Comparison of ENCODE assay signal across 8 cellular contexts in the genomic region with DNA sequence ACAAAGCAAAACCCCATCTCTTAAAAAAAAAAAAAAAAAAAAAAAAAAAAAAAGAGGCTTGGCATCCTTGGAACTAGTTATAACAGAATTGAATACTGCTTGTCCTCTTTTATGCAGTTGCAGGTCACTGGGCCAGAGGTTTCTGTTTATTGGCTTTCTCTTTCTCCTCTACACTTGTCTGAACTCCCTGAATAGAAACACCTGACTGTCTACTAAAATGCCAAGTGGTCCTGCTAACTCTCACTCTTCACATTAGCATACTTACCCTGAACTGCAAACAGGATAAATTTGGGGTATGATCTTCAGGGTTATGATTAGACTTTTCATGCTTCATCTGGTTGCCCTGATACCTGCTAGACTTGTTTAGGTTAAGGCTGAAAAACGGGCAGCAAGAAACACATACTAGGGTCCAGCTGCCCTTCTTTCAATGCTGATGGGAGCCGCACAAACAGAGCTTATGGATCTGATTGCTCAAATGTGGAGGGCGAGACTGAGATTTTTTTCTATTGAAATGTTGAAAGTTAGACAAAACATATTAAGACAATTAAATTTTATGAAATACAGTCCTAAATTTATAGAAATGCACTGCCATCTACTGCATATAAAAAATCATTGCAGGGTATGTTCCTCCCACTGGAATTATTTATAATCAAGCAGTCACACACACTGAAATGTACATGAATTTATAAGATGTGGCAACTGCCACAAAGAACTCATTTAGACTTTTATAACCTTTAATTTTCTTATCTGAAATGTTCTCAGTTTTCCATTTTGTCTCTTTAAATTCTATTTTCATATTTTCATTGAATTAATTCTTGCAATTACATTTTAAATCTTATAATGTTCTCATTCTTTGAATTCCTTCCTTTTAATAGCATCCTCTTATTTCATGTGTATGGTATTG. TPM values are rescaled to one million over a fixed set of nuclear protein-coding genes. Genes with fewer than 3 reads are reported as not detected.
DNase-seq lines count a peak whose midpoint lies in the region; ATAC-seq, FAIRE-seq and TF ChIP-seq lines count a peak whose summit lies in the region.

No MANE protein-coding gene starts in this region.

- no peaks in the 10 kb centered on the region for H3K9me3 ChIP-seq in testis

- no peak for ATAC-seq in HG02642 (IDR thresholded peaks at IDR 0.05; ENCODE audit: poor library complexity, unreplicated experiment)
- no peak for ATAC-seq in GM19463 (IDR thresholded peaks at IDR 0.05; ENCODE audit: unreplicated experiment)

- peak; percentile 9 for DNase-seq in NOMO-1 treated with DMSO at 0.1 percent for 48 hours (lab: John Stamatoyannopoulos, UW; ENCODE audit: unreplicated experiment)
- DNase-seq in NOMO-1 treated with dmso at 0.1 percent for 144 hours (lab: John Stamatoyannopoulos, UW; ENCODE audit: unreplicated experiment) = no peak
- peak; percentile 8 for DNase-seq in RCC 7860 (ENCODE audit: low spot score)
- peak; percentile 79 for DNase-seq in fibroblast of the aortic adventitia (ENCODE audit: low read depth)
- DNase-seq in testis = no peak
- no peak for DNase-seq in SKM-1 treated with dmso at 0.1 percent for 144 hours (lab: John Stamatoyannopoulos, UW; ENCODE audit: unreplicated experiment)

- TF ChIP-seq POLR2A in testis (IDR thresholded peaks at IDR 0.05) = no peak

- no peaks in the 10 kb centered on the region for H3K36me3 ChIP-seq in testis (ENCODE audit: low read depth, missing control alignments)

- H3K4me3 ChIP-seq in fibroblast of the aortic adventitia (ENCODE audit: low read depth, low read length) = no peak overlapping the region
- H3K4me3 ChIP-seq in testis = no peak overlapping the region

- peak; percentile 24 for FAIRE-seq in RCC 7860 (lab: Jason Lieb, UNC)

- H3K27ac ChIP-seq in testis = no peak overlapping the region

- H3K27me3 ChIP-seq in testis = no peaks in the 10 kb centered on the region

- intact Hi-C loops in testis (cut with DNase I; ENCODE audit: low total_unique reads) = no loop called here

- TF ChIP-seq CTCF in fibroblast of the aortic adventitia (IDR thresholded peaks at IDR 0.05; ENCODE audit: insufficient read depth, low read length) (peak; percentile 54), testis (IDR thresholded peaks at IDR 0.05) (peak; percentile 6 to 20 (median 13))

- no peaks in the 10 kb centered on the region for H3K4me1 ChIP-seq in testis

- WGBS in testis, 2 donors = 59 to 66% methylated on average over 3 of the region's 3 CpGs

RNA-seq across cellular contexts. Expression of gene GTF3C3, which starts 40.8 kb away (rescaled TPM):
- total RNA-seq in fibroblast of the aortic adventitia (ENCODE audit: low replicate concordance) = 35.1 and 36.7 TPM in 2 replicates
- 10 to 100 TPM; 40.1 to 47.2 TPM for total RNA-seq in testis
- 28.1 TPM for polyA plus RNA-seq in testis (ENCODE audit: insufficient read depth, low read depth, low replicate concordance)

RNA-seq across cellular contexts. Expression of gene C2orf66, which starts 50.4 kb away (rescaled TPM):
- 0.27 TPM in 1 of 2 replicates, not detected in the other for total RNA-seq in fibroblast of the aortic adventitia (ENCODE audit: low replicate concordance)
- 1 to 10 TPM in 1 of 2 donors, not detected in 1; 1.2 TPM for total RNA-seq in testis
- 0.87 TPM for polyA plus RNA-seq in testis (ENCODE audit: insufficient read depth, low read depth, low replicate concordance)

Comparison
In these comparisons a context has a peak if more than half of its experiments do, and no peak if none do; other contexts are left out.
1. DNase-seq: peak in NOMO-1 treated with DMSO at 0.1 percent for 48 hours (single experiment), RCC 7860 (single experiment) and fibroblast of the aortic adventitia (single experiment); none in NOMO-1 treated with dmso at 0.1 percent for 144 hours (single experiment), testis (single experiment) and SKM-1 treated with dmso at 0.1 percent for 144 hours (single experiment).